ENCODE assay signal across 8 cellular contexts in genomic region chr3:75434937-75435778, GRCh38.
DNase-seq lines count a peak whose midpoint lies in the region; ATAC-seq and TF ChIP-seq lines count a peak whose summit lies in the region.
"Not testable (repeated sequence)": the region's sequence is repeated elsewhere in the genome, so short reads cannot be mapped to it uniquely, and the experiment has no call there.

No MANE protein-coding gene starts in this region.

- H3K36me3 ChIP-seq in PC-9 (ENCODE audit: low read depth), result not testable (repeated sequence)

- not testable (repeated sequence) for TF ChIP-seq CTCF in Calu3 (IDR thresholded peaks at IDR 0.05; ENCODE audit: unreplicated experiment); PC-9 (conservative IDR thresholded peaks at IDR 0.05)

- H3K4me2 ChIP-seq in PC-9, result peak overlapping the region; percentile 87

- not testable (repeated sequence) for H3K4me1 Mint-ChIP-seq in Calu3 (ENCODE audit: low read depth, unreplicated experiment); activated T-cell treated with anti-CD3 and anti-CD28 coated beads, Interleukin-2, amount 50 U/mL, for 4 hours (ENCODE audit: low read depth)
- peaks cover 7 to 11% (median 10%) of the 10 kb centered on the region in 3 donors for H3K4me1 Mint-ChIP-seq in IgD-negative memory B cell

- intact Hi-C loops in Calu3 (cut with micrococcal nuclease; ENCODE audit: unreplicated experiment); PC-9 (cut with micrococcal nuclease; ENCODE audit: unreplicated experiment): not testable (repeated sequence)

- peak overlapping the region; percentile 93 for H3K4me3 ChIP-seq in PC-9

- H3K9me3 Mint-ChIP-seq in Calu3 (ENCODE audit: low read depth, unreplicated experiment); IgD-negative memory B cell; activated T-cell treated with anti-CD3 and anti-CD28 coated beads, Interleukin-2, amount 50 U/mL, for 4 hours: not testable (repeated sequence)

- H3K36me3 Mint-ChIP-seq in Calu3 (ENCODE audit: insufficient read depth, unreplicated experiment), result peaks cover 14% of the 10 kb centered on the region
- not testable (repeated sequence) for H3K36me3 Mint-ChIP-seq in IgD-negative memory B cell; activated T-cell treated with anti-CD3 and anti-CD28 coated beads, Interleukin-2, amount 50 U/mL, for 4 hours (ENCODE audit: insufficient read depth)

- POLR2A ChIA-PET in PC-9 (lab: Charles Lee; ENCODE audit: unreplicated experiment), result interaction anchor here (0.6 kb wide), 2 partner anchors 67 to 543 kb away, joined by 4 to 5 read pairs; no protein-coding TSS in a partner anchor

- not testable (repeated sequence) for H4K20me1 ChIP-seq in PC-9 (ENCODE audit: insufficient read depth)

- H3K9me3 ChIP-seq in PC-9 (ENCODE audit: insufficient read depth, low read depth), result not testable (repeated sequence)

- H3K79me2 ChIP-seq in PC-9 (ENCODE audit: low read depth), result peaks cover 22% of the 10 kb centered on the region

- peaks cover 30% of the 10 kb centered on the region for H3K4me1 ChIP-seq in PC-9 (replicated peaks; ENCODE audit: insufficient read depth)

- peak overlapping the region; percentile 87 for H3K27ac ChIP-seq in PC-9

- H3K27me3 Mint-ChIP-seq in Calu3 (ENCODE audit: unreplicated experiment); IgD-negative memory B cell; activated T-cell treated with anti-CD3 and anti-CD28 coated beads, Interleukin-2, amount 50 U/mL, for 4 hours (ENCODE audit: low read depth): not testable (repeated sequence)

- TF ChIP-seq POLR2A in erythroblast (IDR thresholded peaks at IDR 0.05; ENCODE audit: low read length), result not testable (repeated sequence)

- not testable (repeated sequence) for H3K9me2 ChIP-seq in PC-9 (ENCODE audit: insufficient read depth)

- peak overlapping the region; percentile 67 for H3K4me3 Mint-ChIP-seq in Calu3 (ENCODE audit: low read depth, unreplicated experiment)
- H3K4me3 Mint-ChIP-seq in IgD-negative memory B cell, result peak overlapping the region; percentile 97 to 100 (median 100)
- H3K4me3 Mint-ChIP-seq in activated T-cell treated with anti-CD3 and anti-CD28 coated beads, Interleukin-2, amount 50 U/mL, for 4 hours, result peak overlapping the region; percentile 99

- not testable (repeated sequence) for BruUV-seq in Calu3 (replicated peaks; lab: Mats Ljungman, UMichigan); PC-9 (replicated peaks; lab: Mats Ljungman, UMichigan)

- not testable (repeated sequence) for H3K27me3 ChIP-seq in PC-9 (ENCODE audit: insufficient read depth, low read depth)

- CTCF ChIA-PET in Calu3 (lab: Charles Lee); PC-9 (lab: Charles Lee): not testable (repeated sequence)

- H2AFZ ChIP-seq in PC-9, result peak overlapping the region; percentile 74; the same call in 1 of the 2 replicates

- H3K27ac Mint-ChIP-seq in Calu3 (ENCODE audit: unreplicated experiment), result not testable (repeated sequence)
- peak overlapping the region; percentile 93 to 100 (median 98) for H3K27ac Mint-ChIP-seq in IgD-negative memory B cell

- peak; percentile 87 for DNase-seq in Calu3
- peak; percentile 95 to 99 for DNase-seq in PC-9
- DNase-seq in activated T-cell treated with anti-CD3 and anti-CD28 coated beads, Interleukin-2, amount 50 U/mL, for 4 hours, result peak; percentile 98
- DNase-seq in erythroblast (lab: John Stamatoyannopoulos, UW), result peak; percentile 98
- peak; percentile 99 for DNase-seq in mucosa of gallbladder (ENCODE audit: low spot score)
- DNase-seq in stimulated activated CD8-positive, alpha-beta memory T cell treated with anti-CD3 and anti-CD28 coated beads, Interleukin-4, amount 100 ng/mL, for 1 hour (ENCODE audit: low read depth in 2 of 2, low spot score in 1 of 2), result peak; percentile 97 to 98

- peak; percentile 99 for ATAC-seq in GM21619 (IDR thresholded peaks at IDR 0.05; ENCODE audit: unreplicated experiment)
- ATAC-seq in activated T-cell treated with anti-CD3 and anti-CD28 coated beads, Interleukin-2, amount 50 U/mL, for 4 hours, result peak; percentile 100

- H3F3A ChIP-seq in PC-9 (ENCODE audit: insufficient read depth, low read depth), result peaks cover 16% of the 10 kb centered on the region

Comparison
In these comparisons a context has a peak if more than half of its experiments do, and no peak if none do; other contexts are left out.
1. Peak in every context shown above with its lines: DNase-seq, ATAC-seq, H3K4me3 ChIP-seq and H3K27ac ChIP-seq.